Comparison of ENCODE assay signal across 12 cellular contexts in genomic region chr13:24625870-24626419, GRCh38. TPM values are rescaled to one million over a fixed set of nuclear protein-coding genes. Genes with fewer than 3 reads are reported as not detected.
DNase-seq lines count a peak whose midpoint lies in the region; ATAC-seq, FAIRE-seq and TF ChIP-seq lines count a peak whose summit lies in the region.
"Had no signal": no experiment of that assay in that cellular context is flagged by ENCODE, and none has a peak within 500 bp of the region (broad histone marks: within the 10 kb centered on the region; RNA-seq: fewer than 3 reads in every experiment).

No MANE protein-coding gene starts in this region.

- peaks cover 25% of the 10 kb centered on the region for H3K4me1 ChIP-seq in CD8-positive, alpha-beta T cell (ENCODE audit: insufficient read depth, low read length)

- peak; percentile 31 for ATAC-seq in CD8-positive, alpha-beta T cell
- no peak for ATAC-seq in HG03196 (IDR thresholded peaks at IDR 0.05; ENCODE audit: unreplicated experiment)

- intact Hi-C loops in CD8-positive, alpha-beta T cell (cut with DNase I, micrococcal nuclease): loop anchor here in 1 of 2 experiments (1.0 to 2.0 kb wide), 2 partner anchors 8 to 15 kb away; no protein-coding TSS in a partner anchor

- H3K4me3 Mint-ChIP-seq in CD8-positive, alpha-beta T cell: peak overlapping the region; percentile 53
- H3K4me3 Mint-ChIP-seq in immature natural killer cell: peak overlapping the region; percentile 61 to 81 (median 75)

- H3K4me1 Mint-ChIP-seq in CD8-positive, alpha-beta T cell (ENCODE audit: low read depth): peaks cover 34% of the 10 kb centered on the region
- H3K4me1 Mint-ChIP-seq in immature natural killer cell: peaks cover 65 to 72% of the 10 kb centered on the region in 2 donors

- no peaks in the 10 kb centered on the region for H3K9me3 Mint-ChIP-seq in CD8-positive, alpha-beta T cell
- no peaks in the 10 kb centered on the region for H3K9me3 Mint-ChIP-seq in immature natural killer cell

- no peaks in the 10 kb centered on the region for H3K9me3 ChIP-seq in CD8-positive, alpha-beta T cell (ENCODE audit: low read length)

- no peaks in the 10 kb centered on the region for H3K36me3 ChIP-seq in CD8-positive, alpha-beta T cell (ENCODE audit: insufficient read depth, low read length)

- peak overlapping the region; percentile 4 for H3K27ac ChIP-seq in CD8-positive, alpha-beta T cell (ENCODE audit: low read depth, low read length)
- H3K27ac ChIP-seq: KMS-11 had no signal

- H3K36me3 Mint-ChIP-seq in CD8-positive, alpha-beta T cell: no peaks in the 10 kb centered on the region
- peaks cover 0 to 4% (median 3%) of the 10 kb centered on the region in 3 donors for H3K36me3 Mint-ChIP-seq in immature natural killer cell

- H3K27me3 ChIP-seq in CD8-positive, alpha-beta T cell (ENCODE audit: insufficient read depth, low read length): no peaks in the 10 kb centered on the region

- CTCF ChIA-PET in CD8-positive, alpha-beta T cell (lab: Charles Lee): interaction anchor here (0.9 to 2.7 kb wide), 3 partner anchors 20 to 102 kb away, joined by 3 to 14 read pairs (median 9); no protein-coding TSS in a partner anchor

- FAIRE-seq in HTR-8/SVneo (lab: Jason Lieb, UNC): no peak

- no peak overlapping the region for H3K4me3 ChIP-seq in CD8-positive, alpha-beta T cell (ENCODE audit: low read depth, low read length)

- TF ChIP-seq CTCF in CD8-positive, alpha-beta T cell (IDR thresholded peaks at IDR 0.05): no peak

- POLR2A ChIA-PET in CD8-positive, alpha-beta T cell (lab: Charles Lee): interaction anchor here (1.6 kb wide), 1 partner anchor 10 kb away, joined by 3 read pairs; no protein-coding TSS in a partner anchor

- H3K27me3 Mint-ChIP-seq in CD8-positive, alpha-beta T cell (ENCODE audit: low read depth): no peaks in the 10 kb centered on the region
- peaks cover 2 to 8% (median 2%) of the 10 kb centered on the region in 3 donors for H3K27me3 Mint-ChIP-seq in immature natural killer cell (ENCODE audit: low read depth in 3 of 3)

- peak in 1 of 7 experiments; percentile 49 for DNase-seq in CD8-positive, alpha-beta T cell
- peak; percentile 38 for DNase-seq in GM19240 (ENCODE audit: insufficient read length, low spot score)
- peak; percentile 8 for DNase-seq in NAMALWA (ENCODE audit: low spot score)
- peak; percentile 36 to 49 (median 46) for DNase-seq in immature natural killer cell
- DNase-seq in HTR-8/SVneo (ENCODE audit: insufficient read length, low spot score): no peak
- no peak for DNase-seq in medulla oblongata (ENCODE audit: extremely low spot score)
- no peak for DNase-seq in NCI-H510A treated with DMSO at 0.1 percent for 48 hours (lab: John Stamatoyannopoulos, UW)
- DNase-seq: mesendoderm; stimulated activated CD4-positive, alpha-beta T cell treated with anti-CD3 and anti-CD28 coated beads, Interleukin-4, amount 100 ng/mL, for 1 hour had no signal

- peak overlapping the region; percentile 89 for H3K27ac Mint-ChIP-seq in CD8-positive, alpha-beta T cell
- peak overlapping the region; percentile 95 to 100 (median 98) for H3K27ac Mint-ChIP-seq in immature natural killer cell

RNA-seq across cellular contexts. Expression of gene ATP12A, which starts 54.3 kb away (rescaled TPM):
- not detected for total RNA-seq in CD8-positive, alpha-beta T cell
- not detected for polyA plus RNA-seq in immature natural killer cell
- total RNA-seq: fibroblast of lung had no signal
- polyA plus RNA-seq: fibroblast of lung had no signal

Comparison
In these comparisons a context has a peak if more than half of its experiments do, and no peak if none do; other contexts are left out.
1. DNase-seq: peak in GM19240 (single experiment), NAMALWA (single experiment) and immature natural killer cell (3 of 3); none in HTR-8/SVneo (single experiment), medulla oblongata (single experiment) and NCI-H510A treated with DMSO at 0.1 percent for 48 hours (single experiment).